33 cellular contexts compared by ENCODE assay signal in genomic region chr1:160406131-160406968, GRCh38. TPM values are rescaled to one million over a fixed set of nuclear protein-coding genes. Genes with fewer than 3 reads are reported as not detected.
DNase-seq lines count a peak whose midpoint lies in the region; ATAC-seq, FAIRE-seq and TF ChIP-seq lines count a peak whose summit lies in the region.
"Had no signal": no experiment of that assay in that cellular context is flagged by ENCODE, and none has a peak within 500 bp of the region (broad histone marks: within the 10 kb centered on the region; RNA-seq: fewer than 3 reads in every experiment).

No MANE protein-coding gene starts in this region.

- H2AFZ ChIP-seq in HCT116 (ENCODE audit: low read depth, low read length, poor library complexity, severe bottlenecking) = no peak overlapping the region
- H2AFZ ChIP-seq in PC-3 (ENCODE audit: low read length) = no peak overlapping the region
- H2AFZ ChIP-seq: PC-9 had no signal

- H3K4me3 ChIP-seq in HCT116 (replicated peaks in 1 of 2; ENCODE audit: low read depth in 1 of 2, low read length in 2 of 2) = no peak overlapping the region
- no peak overlapping the region for H3K4me3 ChIP-seq in PC-3 (ENCODE audit: low read length)
- H3K4me3 ChIP-seq: BLaER1 treated with 17β-estradiol and CSF1 and Interleukin-3, amounts not matched to agents 10 nM and 100 nM; esophagus muscularis mucosa; heart right ventricle; lower lobe of right lung; PC-9 had no signal

- no peak for TF ChIP-seq POLR2A in HCT116 (IDR thresholded peaks at IDR 0.05; ENCODE audit: borderline replicate concordance, extremely low read depth, insufficient read depth, insufficient read length)

- FAIRE-seq in frontal cortex (lab: Jason Lieb, UNC) = no peak

- H3K27ac ChIP-seq in HCT116 (ENCODE audit: low read depth, low read length) (no peak overlapping the region), PC-3 (ENCODE audit: low read length) (no peak overlapping the region), epithelial cell of prostate (peak overlapping the region; percentile 28)
- H3K27ac ChIP-seq: BLaER1 treated with 17β-estradiol and CSF1 and Interleukin-3, amounts not matched to agents 10 nM and 100 nM; esophagus muscularis mucosa; heart right ventricle; lower lobe of right lung; PC-9 had no signal

- H4K20me1 ChIP-seq in HCT116 (ENCODE audit: insufficient read depth) = no peaks in the 10 kb centered on the region
- H4K20me1 ChIP-seq in PC-3 (ENCODE audit: low read length) = no peaks in the 10 kb centered on the region

- RAD21 ChIA-PET in HCT116 (lab: Charles Lee; ENCODE audit: low non-redundant PET in 1 of 2, low total read pairs in 2 of 2, uncharacterized antibody in 2 of 2, unreplicated experiment in 2 of 2) = no interaction called here

- H3F3A ChIP-seq in PC-3 (ENCODE audit: low read length, unreplicated experiment) = no peaks in the 10 kb centered on the region

- POLR2A ChIA-PET in HCT116 (lab: Charles Lee) (no interaction called here), PC-3 (lab: Charles Lee; ENCODE audit: unreplicated experiment) (no interaction called here)

- no peaks in the 10 kb centered on the region for H3K36me3 ChIP-seq in HCT116 (ENCODE audit: control insufficient read depth in 1 of 2, insufficient read depth in 2 of 2, low read length in 2 of 2)
- no peaks in the 10 kb centered on the region for H3K36me3 ChIP-seq in PC-3 (ENCODE audit: low read depth, low read length)
- H3K36me3 ChIP-seq: BLaER1 treated with 17β-estradiol and CSF1 and Interleukin-3, amounts not matched to agents 10 nM and 100 nM; esophagus muscularis mucosa; heart right ventricle; lower lobe of right lung had no signal

- no peaks in the 10 kb centered on the region for H3K79me2 ChIP-seq in HCT116 (ENCODE audit: insufficient read depth, low read length)
- H3K79me2 ChIP-seq in PC-3 (ENCODE audit: low read length) = no peaks in the 10 kb centered on the region

- no peak for TF ChIP-seq RAD21 in HCT116 (IDR thresholded peaks at IDR 0.05; ENCODE audit: low read depth)

- no peak for TF ChIP-seq CTCF in HCT116 (IDR thresholded peaks at IDR 0.05 in 2 of 3, conservative IDR thresholded peaks at IDR 0.05 in 1 of 3; ENCODE audit: borderline replicate concordance in 1 of 3, insufficient read depth in 1 of 3, low read depth in 2 of 3, low read length in 2 of 3)
- no peak for TF ChIP-seq CTCF in PC-3 (conservative IDR thresholded peaks at IDR 0.05; ENCODE audit: low read depth, low read length)
- no peak for TF ChIP-seq CTCF in osteocyte (IDR thresholded peaks at IDR 0.05)

- no peaks in the 10 kb centered on the region for H3K9me3 Mint-ChIP-seq in osteocyte (ENCODE audit: unreplicated experiment)
- H3K9me3 Mint-ChIP-seq: activated CD4-positive, alpha-beta memory T cell treated with anti-CD3 and anti-CD28 coated beads for 36 hours; activated naive CD4-positive, alpha-beta T cell treated with anti-CD3 and anti-CD28 coated beads, Interleukin-2, amount 50 U/mL, for 24 hours; activated T-helper 2 cell treated with anti-CD3 and anti-CD28 coated beads, Interferon-gamma antibody, Interleukin-2, Interleukin-4, amounts not matched to agents 10 μg/mL and 5 μg/mL and 100 μg/mL, durations not matched to agents 14 hours and 24 hours and 36 hours; IgD-negative memory B cell; naive thymus-derived CD8-positive, alpha-beta T cell; stimulated activated naive B cell treated with anti-CD40 and anti-IgM and Interleukin-4, amounts not matched to agents 10 μg/mL and 1 μg/mL and 100 μg/mL, for 72 hours had no signal

- H3K9me2 ChIP-seq in HCT116 (ENCODE audit: insufficient read depth) (no peaks in the 10 kb centered on the region), PC-3 (replicated peaks; ENCODE audit: low read length) (no peaks in the 10 kb centered on the region)

- DNase-seq in HCT116 (ENCODE audit: low read depth, low spot score) (no peak), PC-3 (peak; percentile 47), epithelial cell of prostate (ENCODE audit: low read depth, low spot score) (no peak), osteocyte (ENCODE audit: extremely low spot score, unreplicated experiment) (peak; percentile 72), NCI-H345 (lab: John Stamatoyannopoulos, UW) (no peak), frontal cortex (ENCODE audit: low spot score in 2 of 2) (no peak), GF-D8 (lab: John Stamatoyannopoulos, UW) (no peak), SHP77 (lab: John Stamatoyannopoulos, UW) (no peak)
- DNase-seq: activated CD4-positive, alpha-beta memory T cell treated with anti-CD3 and anti-CD28 coated beads for 36 hours; activated CD4-positive, CD25-positive, alpha-beta regulatory T cell treated with anti-CD3 and anti-CD28 coated beads, Interleukin-2, amount 50 U/mL, for 72 hours; activated T-cell treated with anti-CD3 and anti-CD28 coated beads for 4 hours; amniotic stem cell; effector CD8-positive, alpha-beta T cell; foreskin keratinocyte; heart right ventricle; lower lobe of right lung; naive thymus-derived CD8-positive, alpha-beta T cell; NCI-H1092 treated with DMSO at 0.1 percent for 48 hours; NCI-H187; NCI-H524 treated with DMSO at 0.1 percent for 48 hours; PC-9; Right ventricle myocardium superior; stimulated activated naive B cell treated with anti-CD40 and anti-IgM and Interleukin-4, amounts not matched to agents 10 μg/mL and 1 μg/mL and 100 μg/mL, for 72 hours had no signal

- H3K27me3 ChIP-seq in HCT116 (ENCODE audit: insufficient read depth, low read length) (no peaks in the 10 kb centered on the region), PC-3 (ENCODE audit: low read length) (peaks cover 29% of the 10 kb centered on the region)
- H3K27me3 ChIP-seq: BLaER1 treated with 17β-estradiol and CSF1 and Interleukin-3, amounts not matched to agents 10 nM and 100 nM; esophagus muscularis mucosa; foreskin keratinocyte had no signal

- no peaks in the 10 kb centered on the region for H3K9me3 ChIP-seq in HCT116 (ENCODE audit: control insufficient read depth in 1 of 2, insufficient read depth in 1 of 2, low read depth in 1 of 2, low read length in 2 of 2)
- no peaks in the 10 kb centered on the region for H3K9me3 ChIP-seq in PC-3 (ENCODE audit: low read length)
- H3K9me3 ChIP-seq: BLaER1 treated with 17β-estradiol and CSF1 and Interleukin-3, amounts not matched to agents 10 nM and 100 nM; esophagus muscularis mucosa; heart right ventricle; lower lobe of right lung had no signal

- CTCF ChIA-PET in HCT116 (lab: Charles Lee) (interaction anchor here (0.9 kb wide), 1 partner anchor 30 kb away, joined by 3 read pairs; no protein-coding TSS in a partner anchor), PC-3 (lab: Charles Lee) (no interaction called here)

- peaks cover 15% of the 10 kb centered on the region for H3K4me1 Mint-ChIP-seq in osteocyte (ENCODE audit: unreplicated experiment)

- intact Hi-C loops in HCT116 (cut with micrococcal nuclease) = no loop called here
- intact Hi-C loops in PC-3 (cut with micrococcal nuclease) = no loop called here

- BruUV-seq in HCT116 (replicated peaks; lab: Mats Ljungman, UMichigan) = no TSS peak
- BruUV-seq in PC-3 (replicated peaks; lab: Mats Ljungman, UMichigan) = no TSS peak

- H3K9ac ChIP-seq in HCT116 (ENCODE audit: low read length) (no peak overlapping the region), PC-3 (ENCODE audit: low read length) (no peak overlapping the region)
- H3K9ac ChIP-seq: BLaER1 treated with 17β-estradiol and CSF1 and Interleukin-3, amounts not matched to agents 10 nM and 100 nM had no signal

- no peaks in the 10 kb centered on the region for H3K27me3 Mint-ChIP-seq in osteocyte (ENCODE audit: unreplicated experiment)
- H3K27me3 Mint-ChIP-seq: IgD-negative memory B cell had no signal

- peaks cover 1% of the 10 kb centered on the region for H3K36me3 Mint-ChIP-seq in osteocyte (ENCODE audit: unreplicated experiment)
- H3K36me3 Mint-ChIP-seq: activated CD4-positive, alpha-beta memory T cell treated with anti-CD3 and anti-CD28 coated beads for 36 hours; activated naive CD4-positive, alpha-beta T cell treated with anti-CD3 and anti-CD28 coated beads, Interleukin-2, amount 50 U/mL, for 24 hours; IgD-negative memory B cell; naive thymus-derived CD8-positive, alpha-beta T cell; stimulated activated naive B cell treated with anti-CD40 and anti-IgM and Interleukin-4, amounts not matched to agents 10 μg/mL and 1 μg/mL and 100 μg/mL, for 72 hours had no signal

- H3K4me2 ChIP-seq in HCT116 (ENCODE audit: low read length) = peak overlapping the region; percentile 31
- H3K4me2 ChIP-seq in PC-3 (ENCODE audit: low read length) = peak overlapping the region; percentile 7; the same call in 1 of the 2 replicates
- H3K4me2 ChIP-seq: BLaER1 treated with 17β-estradiol and CSF1 and Interleukin-3, amounts not matched to agents 10 nM and 100 nM; PC-9 had no signal

- H3K4me3 Mint-ChIP-seq in osteocyte (ENCODE audit: unreplicated experiment) = no peak overlapping the region
- H3K4me3 Mint-ChIP-seq: activated CD4-positive, alpha-beta memory T cell treated with anti-CD3 and anti-CD28 coated beads for 36 hours; activated naive CD4-positive, alpha-beta T cell treated with anti-CD3 and anti-CD28 coated beads, Interleukin-2, amount 50 U/mL, for 24 hours; IgD-negative memory B cell; naive thymus-derived CD8-positive, alpha-beta T cell; stimulated activated naive B cell treated with anti-CD40 and anti-IgM and Interleukin-4, amounts not matched to agents 10 μg/mL and 1 μg/mL and 100 μg/mL, for 72 hours had no signal

- H3K4me1 ChIP-seq in HCT116 (ENCODE audit: control insufficient read depth in 1 of 2, insufficient read depth in 2 of 2, low read length in 2 of 2) = peaks cover 23 to 39% of the 10 kb centered on the region in 2 experiments
- H3K4me1 ChIP-seq in PC-3 (ENCODE audit: insufficient read depth, low read length) = peaks cover 25% of the 10 kb centered on the region

- no peak overlapping the region for H3K27ac Mint-ChIP-seq in osteocyte (ENCODE audit: unreplicated experiment)
- H3K27ac Mint-ChIP-seq: activated CD4-positive, alpha-beta memory T cell treated with anti-CD3 and anti-CD28 coated beads for 36 hours; activated naive CD4-positive, alpha-beta T cell treated with anti-CD3 and anti-CD28 coated beads, Interleukin-2, amount 50 U/mL, for 24 hours; activated T-helper 2 cell treated with anti-CD3 and anti-CD28 coated beads, Interferon-gamma antibody, Interleukin-2, Interleukin-4, amounts not matched to agents 10 μg/mL and 5 μg/mL and 100 μg/mL, durations not matched to agents 14 hours and 24 hours and 36 hours; IgD-negative memory B cell; stimulated activated naive B cell treated with anti-CD40 and anti-IgM and Interleukin-4, amounts not matched to agents 10 μg/mL and 1 μg/mL and 100 μg/mL, for 72 hours had no signal

- ATAC-seq in HCT116 (no peak), PC-3 (no peak)
- ATAC-seq: foreskin keratinocyte; heart right ventricle; lower lobe of right lung; naive thymus-derived CD8-positive, alpha-beta T cell; stimulated activated naive B cell treated with anti-CD40 and anti-IgM and Interleukin-4, amounts not matched to agents 10 μg/mL and 1 μg/mL and 100 μg/mL, for 72 hours had no signal

TF ChIP-seq in HCT116, 20 proteins besides CTCF, POLR2A, EP300 and RAD21 (continues in another document):
- TF ChIP-seq CBX3 (IDR thresholded peaks at IDR 0.05; ENCODE audit: low read depth) = no peak

RNA-seq across cellular contexts. Expression of gene VANGL2, which starts 6.0 kb away (rescaled TPM):
- total RNA-seq in HCT116 (2021; ENCODE audit: unreplicated experiment) (1.1 TPM), PC-3 (2014; rRNA removed) (0.06 and 0.44 TPM in 2 replicates), osteocyte (16.4 and 17.7 TPM in 2 replicates), frontal cortex (11.0 TPM)
- polyA plus RNA-seq in HCT116 (2012) = 0.74 TPM in 2 replicates
- total RNA-seq: activated CD4-positive, alpha-beta memory T cell treated with anti-CD3 and anti-CD28 coated beads for 36 hours; activated T-helper 2 cell treated with anti-CD3 and anti-CD28 coated beads, Interferon-gamma antibody, Interleukin-2, Interleukin-4, amounts not matched to agents 10 μg/mL and 5 μg/mL and 100 μg/mL, durations not matched to agents 14 hours and 24 hours and 36 hours; T-helper 2 cell treated with Interferon-gamma antibody and Interleukin-4, amounts not matched to agents 100 ng/mL and 5 ng/mL, for 36 hours had no signal
- polyA plus RNA-seq: IgD-negative memory B cell; naive thymus-derived CD8-positive, alpha-beta T cell had no signal

RNA-seq across cellular contexts. Expression of gene NHLH1, which starts 39.5 kb away (rescaled TPM):
- total RNA-seq in HCT116 (2021; ENCODE audit: unreplicated experiment) (0.12 TPM), PC-3 (2014; rRNA removed) (not detected in 2 replicates), osteocyte (0.16 and 0.31 TPM in 2 replicates), frontal cortex (0.41 TPM)
- polyA plus RNA-seq in HCT116 (2012) = 0.07 and 0.14 TPM in 2 replicates
- total RNA-seq: esophagus muscularis mucosa, G401, HT-29, mononuclear cell, Right ventricle myocardium superior, ureter had no signal
- polyA plus RNA-seq: IgD-negative memory B cell; naive thymus-derived CD8-positive, alpha-beta T cell had no signal

Comparison
In these comparisons a context has a peak if more than half of its experiments do, and no peak if none do; other contexts are left out.
1. DNase-seq: peak in PC-3 (single experiment) and osteocyte (single experiment); none in HCT116 (single experiment), epithelial cell of prostate (single experiment), NCI-H345 (single experiment), frontal cortex (0 of 2), GF-D8 (single experiment) and SHP77 (0 of 2).